In genomic region chr9:25948182-25948581, GRCh38 we compare ENCODE assay signal across 7 cellular contexts.
"Had no signal": no experiment of that assay in that cellular context is flagged by ENCODE, and none has a peak within 500 bp of the region (broad histone marks: within the 10 kb centered on the region; RNA-seq: fewer than 3 reads in every experiment).

No MANE protein-coding gene starts in this region.

- DNase-seq: GDM1, GF-D8 had no signal

- ATAC-seq: GM12878 had no signal

- H3K4me3 ChIP-seq: GM12878 had no signal

- FAIRE-seq: G401.6, GM12878, GM12892, GM18507, GM19239 had no signal
